In genomic region chr1:40387487-40388306, GRCh38 we compare ENCODE assay signal across 8 cellular contexts. TPM values are rescaled to one million over a fixed set of nuclear protein-coding genes. Genes with fewer than 3 reads are reported as not detected.
DNase-seq lines count a peak whose midpoint lies in the region; ATAC-seq and TF ChIP-seq lines count a peak whose summit lies in the region.
"Not testable (repeated sequence)": the region's sequence is repeated elsewhere in the genome, so short reads cannot be mapped to it uniquely, and the experiment has no call there.

No MANE protein-coding gene starts in this region.

- not testable (repeated sequence) for TF ChIP-seq POLR2A in spleen (IDR thresholded peaks at IDR 0.05); upper lobe of left lung (IDR thresholded peaks at IDR 0.05)

- ATAC-seq in central memory CD8-positive, alpha-beta T cell (replicated peaks; ENCODE audit: extremely low read depth, poor library complexity, severe bottlenecking); upper lobe of left lung (ENCODE audit: low FRiP score in 2 of 2): not testable (repeated sequence)

- peak overlapping the region; percentile 78 for H3K4me3 Mint-ChIP-seq in activated CD4-positive, alpha-beta T cell treated with anti-CD3 and anti-CD28 coated beads, Interleukin-2, amount 10 ng/mL, durations not matched to agents 7 days and 5 days
- peak overlapping the region; percentile 86 for H3K4me3 Mint-ChIP-seq in activated naive CD4-positive, alpha-beta T cell treated with anti-CD3 and anti-CD28 coated beads for 36 hours
- peak overlapping the region; percentile 87 for H3K4me3 Mint-ChIP-seq in central memory CD8-positive, alpha-beta T cell

- CTCF ChIA-PET in activated CD4-positive, alpha-beta T cell treated with anti-CD3 and anti-CD28 coated beads, Interleukin-2, amount 10 ng/mL, durations not matched to agents 7 days and 5 days (lab: Charles Lee): interaction anchor here (0.6 to 6.0 kb wide), 8 partner anchors 10 to 477 kb away, joined by 3 to 44 read pairs (median 6); partner anchors contain the start of gene SMAP2
- CTCF ChIA-PET in activated naive CD4-positive, alpha-beta T cell treated with anti-CD3 and anti-CD28 coated beads for 36 hours (lab: Charles Lee): interaction anchor here (1.2 to 3.0 kb wide), 6 partner anchors 13 to 72 kb away, joined by 3 to 13 read pairs (median 5); partner anchors contain the start of genes COL9A2 and SMAP2

- peak overlapping the region; percentile 48 for H3K4me3 ChIP-seq in GM12865 (ENCODE audit: low read depth, low read length)
- not testable (repeated sequence) for H3K4me3 ChIP-seq in right atrium auricular region; muscle layer of duodenum (ENCODE audit: low read depth in 1 of 2, low read length in 2 of 2); upper lobe of left lung
- peak overlapping the region in 1 of 8 donors; percentile 97 for H3K4me3 ChIP-seq in spleen

- not testable (repeated sequence) for H3K36me3 ChIP-seq in right atrium auricular region; muscle layer of duodenum (ENCODE audit: control insufficient read depth in 1 of 2, insufficient read depth in 2 of 2, low read length in 2 of 2); upper lobe of left lung
- peaks cover 0 to 51% (median 0%) of the 10 kb centered on the region in 6 donors for H3K36me3 ChIP-seq in spleen

- not testable (repeated sequence) for H3K27me3 ChIP-seq in right atrium auricular region; muscle layer of duodenum (ENCODE audit: low read depth, low read length); spleen (replicated peaks in 1 of 7); upper lobe of left lung

- POLR2A ChIA-PET in activated CD4-positive, alpha-beta T cell treated with anti-CD3 and anti-CD28 coated beads, Interleukin-2, amount 10 ng/mL, durations not matched to agents 7 days and 5 days (lab: Charles Lee): not testable (repeated sequence)

- peaks cover 55% of the 10 kb centered on the region for H3K36me3 Mint-ChIP-seq in activated CD4-positive, alpha-beta T cell treated with anti-CD3 and anti-CD28 coated beads, Interleukin-2, amount 10 ng/mL, durations not matched to agents 7 days and 5 days (ENCODE audit: low read depth)
- peaks cover 80% of the 10 kb centered on the region for H3K36me3 Mint-ChIP-seq in activated naive CD4-positive, alpha-beta T cell treated with anti-CD3 and anti-CD28 coated beads for 36 hours (ENCODE audit: low read depth)
- peaks cover 42% of the 10 kb centered on the region for H3K36me3 Mint-ChIP-seq in central memory CD8-positive, alpha-beta T cell (ENCODE audit: insufficient read depth)

- WGBS in spleen, 5 donors: 82 to 90% (median 88%) methylated on average over 14 to 37 of the region's 37 CpGs
- WGBS in upper lobe of left lung, 2 donors: 90 to 99% methylated on average over 8 to 32 of the region's 37 CpGs

- peak overlapping the region; percentile 99 for H3K27ac Mint-ChIP-seq in activated CD4-positive, alpha-beta T cell treated with anti-CD3 and anti-CD28 coated beads, Interleukin-2, amount 10 ng/mL, durations not matched to agents 7 days and 5 days
- H3K27ac Mint-ChIP-seq in activated naive CD4-positive, alpha-beta T cell treated with anti-CD3 and anti-CD28 coated beads for 36 hours: peak overlapping the region; percentile 99
- peak overlapping the region; percentile 98 for H3K27ac Mint-ChIP-seq in central memory CD8-positive, alpha-beta T cell (ENCODE audit: low read depth)

- not testable (repeated sequence) for DNase-seq in GM12865 (ENCODE audit: low read depth); activated CD4-positive, alpha-beta T cell treated with anti-CD3 and anti-CD28 coated beads, Interleukin-2, amount 10 ng/mL, durations not matched to agents 7 days and 5 days; activated naive CD4-positive, alpha-beta T cell treated with anti-CD3 and anti-CD28 coated beads for 36 hours; central memory CD8-positive, alpha-beta T cell (ENCODE audit: low spot score in 2 of 2); right atrium auricular region (ENCODE audit: low spot score)
- peak; percentile 85 for DNase-seq in spleen
- peak in 1 of 2 donors; percentile 76 for DNase-seq in upper lobe of left lung

- H3K9me3 Mint-ChIP-seq in activated CD4-positive, alpha-beta T cell treated with anti-CD3 and anti-CD28 coated beads, Interleukin-2, amount 10 ng/mL, durations not matched to agents 7 days and 5 days; activated naive CD4-positive, alpha-beta T cell treated with anti-CD3 and anti-CD28 coated beads for 36 hours; central memory CD8-positive, alpha-beta T cell: not testable (repeated sequence)

- H3K4me1 Mint-ChIP-seq in activated CD4-positive, alpha-beta T cell treated with anti-CD3 and anti-CD28 coated beads, Interleukin-2, amount 10 ng/mL, durations not matched to agents 7 days and 5 days: peaks cover 92% of the 10 kb centered on the region
- H3K4me1 Mint-ChIP-seq in activated naive CD4-positive, alpha-beta T cell treated with anti-CD3 and anti-CD28 coated beads for 36 hours (ENCODE audit: low read depth): peaks cover 89% of the 10 kb centered on the region
- peaks cover 83% of the 10 kb centered on the region for H3K4me1 Mint-ChIP-seq in central memory CD8-positive, alpha-beta T cell

- not testable (repeated sequence) for TF ChIP-seq EP300 in upper lobe of left lung (IDR thresholded peaks at IDR 0.05)

- not testable (repeated sequence) for H3K9me3 ChIP-seq in right atrium auricular region; muscle layer of duodenum (ENCODE audit: control insufficient read depth in 1 of 2, low read length in 2 of 2); spleen; upper lobe of left lung

- H3K27me3 Mint-ChIP-seq in activated CD4-positive, alpha-beta T cell treated with anti-CD3 and anti-CD28 coated beads, Interleukin-2, amount 10 ng/mL, durations not matched to agents 7 days and 5 days; activated naive CD4-positive, alpha-beta T cell treated with anti-CD3 and anti-CD28 coated beads for 36 hours (ENCODE audit: low read depth); central memory CD8-positive, alpha-beta T cell: not testable (repeated sequence)

- intact Hi-C loops in activated naive CD4-positive, alpha-beta T cell treated with anti-CD3 and anti-CD28 coated beads for 36 hours (cut with micrococcal nuclease): loop anchor here (10.0 kb wide), 1 partner anchor 1357 kb away; no protein-coding TSS in a partner anchor
- intact Hi-C loops in spleen (cut with DNase I; ENCODE audit: low total_unique reads): not testable (repeated sequence)

- H3K27ac ChIP-seq in right atrium auricular region: peak overlapping the region; percentile 45 to 59
- H3K27ac ChIP-seq in muscle layer of duodenum (ENCODE audit: low read length): peak overlapping the region; percentile 95
- H3K27ac ChIP-seq in spleen: peak overlapping the region; percentile 95 to 100 (median 98)
- peak overlapping the region; percentile 85 to 93 (median 90) for H3K27ac ChIP-seq in upper lobe of left lung

- peaks cover 0 to 52% of the 10 kb centered on the region in 2 donors for H3K4me1 ChIP-seq in right atrium auricular region
- peaks cover 20 to 44% of the 10 kb centered on the region in 2 donors for H3K4me1 ChIP-seq in muscle layer of duodenum (ENCODE audit: control insufficient read depth in 1 of 2, insufficient read depth in 2 of 2, low read length in 2 of 2)
- peaks cover 66 to 100% (median 98%) of the 10 kb centered on the region in 6 donors for H3K4me1 ChIP-seq in spleen
- peaks cover 59 to 88% (median 81%) of the 10 kb centered on the region in 4 donors for H3K4me1 ChIP-seq in upper lobe of left lung

- TF ChIP-seq CTCF in GM12865 (IDR thresholded peaks at IDR 0.05; ENCODE audit: insufficient read depth, low read depth, low read length, missing control alignments); right atrium auricular region (IDR thresholded peaks at IDR 0.05); spleen (IDR thresholded peaks at IDR 0.05 in 8 of 11, conservative IDR thresholded peaks at IDR 0.05 in 3 of 11); upper lobe of left lung (IDR thresholded peaks at IDR 0.05): not testable (repeated sequence)

RNA-seq across cellular contexts. Expression of gene SMAP2, which starts 14.2 kb away (rescaled TPM):
- 100 to 1,000 TPM; 115 to 140 TPM for total RNA-seq in activated CD4-positive, alpha-beta T cell treated with anti-CD3 and anti-CD28 coated beads, Interleukin-2, amount 10 ng/mL, durations not matched to agents 7 days and 5 days
- total RNA-seq in activated naive CD4-positive, alpha-beta T cell treated with anti-CD3 and anti-CD28 coated beads for 36 hours: 100 to 1,000 TPM; 390 to 391 TPM
- total RNA-seq in right atrium auricular region: 10 to 100 TPM; 19.8 to 20.8 TPM
- 100 to 1,000 TPM; 120 to 435 (median 252) TPM for total RNA-seq in spleen
- polyA plus RNA-seq in spleen: 100 to 1,000 TPM; 135 to 196 (median 148) TPM
- 10 to 100 TPM; 68.7 to 95.3 (median 72.2) TPM for total RNA-seq in upper lobe of left lung
